In the genomic region with DNA sequence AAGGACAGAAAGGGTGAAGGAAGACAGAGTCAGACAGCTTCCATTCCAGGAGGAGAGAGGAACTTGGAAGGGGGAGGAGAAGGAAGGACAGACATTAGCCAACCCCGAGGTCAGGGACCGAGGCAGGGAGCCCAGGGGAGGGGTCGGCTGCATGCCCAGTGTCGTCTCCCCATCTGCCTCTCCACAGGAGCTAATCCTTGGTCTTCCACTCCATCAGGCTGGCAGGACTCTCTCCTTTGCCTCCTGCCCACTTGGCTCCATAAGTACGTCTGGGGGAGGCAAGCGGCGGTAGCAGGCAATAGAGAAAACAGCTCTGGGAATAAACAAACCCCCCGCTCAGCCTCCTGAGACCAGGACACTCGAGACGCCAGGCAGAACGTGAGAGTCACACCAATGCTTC, we compare ENCODE assay signal across 22 cellular contexts.
DNase-seq lines count a peak whose midpoint lies in the region; ATAC-seq lines count a peak whose summit lies in the region.
"Had no signal": no experiment of that assay in that cellular context is flagged by ENCODE, and none has a peak within 500 bp of the region (broad histone marks: within the 10 kb centered on the region; RNA-seq: fewer than 3 reads in every experiment).

No MANE protein-coding gene starts in this region.

- intact Hi-C loops in Right ventricle myocardium inferior (cut with DNase I): no loop called here
- intact Hi-C loops in Right ventricle myocardium superior (cut with DNase I): no loop called here

- DNase-seq in Right ventricle myocardium inferior (ENCODE audit: missing footprints) (peak; percentile 41), Right ventricle myocardium superior (no peak), NCI-H2171 (lab: John Stamatoyannopoulos, UW) (peak; percentile 34), cerebellum (ENCODE audit: low spot score) (peak; percentile 76), germinal center (ENCODE audit: low spot score) (no peak), AML-193 (lab: John Stamatoyannopoulos, UW) (no peak), ecto neural progenitor cell (ENCODE audit: low spot score) (no peak)
- DNase-seq: activated CD4-positive, alpha-beta T cell treated with anti-CD3 and anti-CD28 coated beads for 48 hours; activated naive CD4-positive, alpha-beta T cell; activated T-cell treated with anti-CD3 and anti-CD28 coated beads, Interleukin-2, amount 50 U/mL, for 48 hours; BE2C; CD8-positive, alpha-beta memory T cell; DMS153; Kasumi-1; left ventricle myocardium superior; MV-4-11; naive thymus-derived CD8-positive, alpha-beta T cell; NCI-H2081 treated with DMSO at 0.1 percent for 48 hours; PC-3; SHP77 treated with DMSO at 0.1 percent for 48 hours had no signal

- ATAC-seq in Right ventricle myocardium inferior: no peak
- ATAC-seq in Right ventricle myocardium superior (ENCODE audit: poor library complexity): no peak
- no peak for ATAC-seq in GM18909 (IDR thresholded peaks at IDR 0.05; ENCODE audit: poor library complexity, unreplicated experiment)
- ATAC-seq: HepG2; left ventricle myocardium superior; naive thymus-derived CD8-positive, alpha-beta T cell; PC-3 had no signal

Comparison
In these comparisons a context has a peak if more than half of its experiments do, and no peak if none do; other contexts are left out.
1. DNase-seq: peak in Right ventricle myocardium inferior (single experiment), NCI-H2171 (single experiment) and cerebellum (single experiment); none in Right ventricle myocardium superior (single experiment), germinal center (single experiment), AML-193 (0 of 2) and ecto neural progenitor cell (single experiment).